ENCODE assay signal across 23 cellular contexts in genomic region chr5:87147441-87147840, GRCh38.
DNase-seq lines count a peak whose midpoint lies in the region; ATAC-seq and TF ChIP-seq lines count a peak whose summit lies in the region.
"Had no signal": no experiment of that assay in that cellular context is flagged by ENCODE, and none has a peak within 500 bp of the region (broad histone marks: within the 10 kb centered on the region; RNA-seq: fewer than 3 reads in every experiment).

No MANE protein-coding gene starts in this region.

- H3K36me3 Mint-ChIP-seq in activated CD4-positive, alpha-beta T cell treated with anti-CD3 and anti-CD28 coated beads, Interleukin-2, amount 10 ng/mL, durations not matched to agents 24 days and 14 days (ENCODE audit: low read depth): no peaks in the 10 kb centered on the region
- no peaks in the 10 kb centered on the region for H3K36me3 Mint-ChIP-seq in activated naive CD8-positive, alpha-beta T cell treated with anti-CD3 and anti-CD28 coated beads for 36 hours
- H3K36me3 Mint-ChIP-seq: CD4-positive, CD25-positive, alpha-beta regulatory T cell; IgD-negative memory B cell had no signal

- in situ Hi-C loops in brain microvascular endothelial cell (cut with HindIII; ENCODE audit: low pct_ligation_motif_present, low sequenced_read_pairs): no loop called here

- H3K36me3 ChIP-seq in brain microvascular endothelial cell (replicated peaks): no peaks in the 10 kb centered on the region
- H3K36me3 ChIP-seq: BE2C, Peyer's patch, SJSA1 had no signal

- H3K4me3 Mint-ChIP-seq in activated CD4-positive, alpha-beta T cell treated with anti-CD3 and anti-CD28 coated beads, Interleukin-2, amount 10 ng/mL, durations not matched to agents 24 days and 14 days: no peak overlapping the region
- no peak overlapping the region for H3K4me3 Mint-ChIP-seq in activated naive CD8-positive, alpha-beta T cell treated with anti-CD3 and anti-CD28 coated beads for 36 hours
- H3K4me3 Mint-ChIP-seq: CD4-positive, CD25-positive, alpha-beta regulatory T cell; IgD-negative memory B cell had no signal

- ATAC-seq in HG02678 (IDR thresholded peaks at IDR 0.05; ENCODE audit: unreplicated experiment) (no peak), GM19035 (IDR thresholded peaks at IDR 0.05; ENCODE audit: unreplicated experiment) (no peak)

- TF ChIP-seq CTCF in brain microvascular endothelial cell (IDR thresholded peaks at IDR 0.05; ENCODE audit: low read depth, low read length, missing control alignments): no peak

- peaks cover 8% of the 10 kb centered on the region for H3K4me1 Mint-ChIP-seq in activated CD4-positive, alpha-beta T cell treated with anti-CD3 and anti-CD28 coated beads, Interleukin-2, amount 10 ng/mL, durations not matched to agents 24 days and 14 days
- peaks cover 8% of the 10 kb centered on the region for H3K4me1 Mint-ChIP-seq in activated naive CD8-positive, alpha-beta T cell treated with anti-CD3 and anti-CD28 coated beads for 36 hours

- intact Hi-C loops in activated CD4-positive, alpha-beta T cell treated with anti-CD3 and anti-CD28 coated beads, Interleukin-2, amount 10 ng/mL, durations not matched to agents 24 days and 14 days (cut with micrococcal nuclease): no loop called here

- peak; percentile 8 for DNase-seq in activated CD4-positive, alpha-beta T cell treated with anti-CD3 and anti-CD28 coated beads, Interleukin-2, amount 10 ng/mL, durations not matched to agents 24 days and 14 days
- DNase-seq in activated CD4-positive, alpha-beta T cell treated with anti-CD3 and anti-CD28 coated beads, Interleukin-2, amount 50 U/mL, for 1 hour: no peak
- peak; percentile 25 for DNase-seq in brain microvascular endothelial cell
- DNase-seq in iris pigment epithelial cell (ENCODE audit: low read depth): peak; percentile 29
- DNase-seq in inferior parietal cortex (ENCODE audit: extremely low spot score): no peak
- DNase-seq in activated naive CD8-positive, alpha-beta T cell treated with anti-CD3 and anti-CD28 coated beads for 36 hours: no peak
- DNase-seq: BE2C; Caco-2; CD4-positive, CD25-positive, alpha-beta regulatory T cell; Karpas-422; MM.1S; NCI-H1092; NCI-H1436 treated with DMSO at 0.1 percent for 48 hours; NCI-H2029; NCI-H2171; NCI-H446; NCI-H526 treated with DMSO at 0.1 percent for 48 hours; Peyer's patch had no signal

- H3K9me3 Mint-ChIP-seq in activated CD4-positive, alpha-beta T cell treated with anti-CD3 and anti-CD28 coated beads, Interleukin-2, amount 10 ng/mL, durations not matched to agents 24 days and 14 days: peaks cover 10% of the 10 kb centered on the region
- H3K9me3 Mint-ChIP-seq in activated naive CD8-positive, alpha-beta T cell treated with anti-CD3 and anti-CD28 coated beads for 36 hours: peaks cover 9% of the 10 kb centered on the region

- no peak overlapping the region for H3K4me3 ChIP-seq in brain microvascular endothelial cell (ENCODE audit: low read depth, low read length)
- H3K4me3 ChIP-seq: Peyer's patch, SJSA1 had no signal

- no peaks in the 10 kb centered on the region for H3K27me3 ChIP-seq in brain microvascular endothelial cell (replicated peaks)
- H3K27me3 ChIP-seq: BE2C, Peyer's patch, SJSA1 had no signal

- H3K27ac Mint-ChIP-seq in activated CD4-positive, alpha-beta T cell treated with anti-CD3 and anti-CD28 coated beads, Interleukin-2, amount 10 ng/mL, durations not matched to agents 24 days and 14 days: no peak overlapping the region
- no peak overlapping the region for H3K27ac Mint-ChIP-seq in activated naive CD8-positive, alpha-beta T cell treated with anti-CD3 and anti-CD28 coated beads for 36 hours
- H3K27ac Mint-ChIP-seq: CD4-positive, CD25-positive, alpha-beta regulatory T cell; IgD-negative memory B cell had no signal

- H3K27me3 Mint-ChIP-seq in activated CD4-positive, alpha-beta T cell treated with anti-CD3 and anti-CD28 coated beads, Interleukin-2, amount 10 ng/mL, durations not matched to agents 24 days and 14 days: peaks cover 7% of the 10 kb centered on the region
- H3K27me3 Mint-ChIP-seq in activated naive CD8-positive, alpha-beta T cell treated with anti-CD3 and anti-CD28 coated beads for 36 hours: no peaks in the 10 kb centered on the region
- H3K27me3 Mint-ChIP-seq: CD4-positive, CD25-positive, alpha-beta regulatory T cell had no signal

- no peak overlapping the region for H3K27ac ChIP-seq in brain microvascular endothelial cell
- H3K27ac ChIP-seq: 22Rv1, Peyer's patch, SJSA1 had no signal

Comparison
In these comparisons a context has a peak if more than half of its experiments do, and no peak if none do; other contexts are left out.
1. DNase-seq: peak in activated CD4-positive, alpha-beta T cell treated with anti-CD3 and anti-CD28 coated beads, Interleukin-2, amount 10 ng/mL, durations not matched to agents 24 days and 14 days (single experiment), brain microvascular endothelial cell (single experiment) and iris pigment epithelial cell (single experiment); none in activated CD4-positive, alpha-beta T cell treated with anti-CD3 and anti-CD28 coated beads, Interleukin-2, amount 50 U/mL, for 1 hour (single experiment), inferior parietal cortex (single experiment) and activated naive CD8-positive, alpha-beta T cell treated with anti-CD3 and anti-CD28 coated beads for 36 hours (single experiment).